Comparison of ENCODE assay signal across 30 cellular contexts in genomic region chr9:7432989-7433388, GRCh38.
"Had no signal": no experiment of that assay in that cellular context is flagged by ENCODE, and none has a peak within 500 bp of the region (broad histone marks: within the 10 kb centered on the region; RNA-seq: fewer than 3 reads in every experiment).

No MANE protein-coding gene starts in this region.

- H3K27me3 Mint-ChIP-seq: activated CD4-positive, alpha-beta T cell treated with anti-CD3 and anti-CD28 coated beads, Interleukin-2, amount 10 ng/mL, durations not matched to agents 24 days and 14 days had no signal

- H3K4me3 Mint-ChIP-seq: activated CD4-positive, alpha-beta memory T cell treated with anti-CD3 and anti-CD28 coated beads, Interleukin-2, amount 10 ng/mL, durations not matched to agents 7 days and 5 days; activated CD4-positive, alpha-beta T cell treated with anti-CD3 and anti-CD28 coated beads for 36 hours; activated CD4-positive, alpha-beta T cell treated with anti-CD3 and anti-CD28 coated beads, Interleukin-2, amount 10 ng/mL, durations not matched to agents 24 days and 14 days; activated naive CD8-positive, alpha-beta T cell; activated T-cell treated with anti-CD3 and anti-CD28 coated beads, Interleukin-2, amount 50 U/mL, for 4 hours; activated T-helper 17 cell treated with anti-CD3 and anti-CD28 coated beads, Interleukin-2, amount 50 U/mL, for 72 hours had no signal

- H3K27me3 ChIP-seq: brain microvascular endothelial cell, cardiac muscle cell, colonic mucosa, gastrocnemius medialis, heart right ventricle, hepatocyte had no signal

- H3K9me3 ChIP-seq: colonic mucosa had no signal

- H3K36me3 ChIP-seq: brain microvascular endothelial cell, cardiac muscle cell, colonic mucosa, gastrocnemius medialis, heart right ventricle had no signal

- FAIRE-seq: astrocyte, endometrium, endothelial cell of umbilical vein had no signal

- H3K4me3 ChIP-seq: cardiac muscle cell, colonic mucosa, gastrocnemius medialis, heart right ventricle, hepatocyte had no signal

- H3K36me3 Mint-ChIP-seq: activated naive CD8-positive, alpha-beta T cell had no signal

- H3K4me1 Mint-ChIP-seq: activated CD4-positive, alpha-beta memory T cell treated with anti-CD3 and anti-CD28 coated beads, Interleukin-2, amount 10 ng/mL, durations not matched to agents 7 days and 5 days; activated CD4-positive, alpha-beta T cell treated with anti-CD3 and anti-CD28 coated beads for 36 hours; activated CD4-positive, alpha-beta T cell treated with anti-CD3 and anti-CD28 coated beads, Interleukin-2, amount 10 ng/mL, durations not matched to agents 24 days and 14 days; activated T-helper 17 cell treated with anti-CD3 and anti-CD28 coated beads, Interleukin-2, amount 50 U/mL, for 72 hours had no signal

- DNase-seq: activated CD4-positive, alpha-beta memory T cell treated with anti-CD3 and anti-CD28 coated beads, Interleukin-2, amount 10 ng/mL, durations not matched to agents 7 days and 5 days; activated CD4-positive, alpha-beta T cell treated with anti-CD3 and anti-CD28 coated beads for 36 hours; activated CD4-positive, alpha-beta T cell treated with anti-CD3 and anti-CD28 coated beads, Interleukin-2, amount 10 ng/mL, durations not matched to agents 24 days and 14 days; activated CD4-positive, CD25-positive, alpha-beta regulatory T cell; activated CD4-positive, CD25-positive, alpha-beta regulatory T cell treated with anti-CD3 and anti-CD28 coated beads, Interleukin-2, amount 50 U/mL, for 72 hours; activated CD8-positive, alpha-beta memory T cell treated with anti-CD3 and anti-CD28 coated beads for 24 hours; activated effector memory CD4-positive, alpha-beta T cell treated with Interleukin-2 at 50 U/mL for 16 hours; activated gamma-delta T cell treated with Interleukin-2 at 50 U/mL for 16 hours; activated naive CD4-positive, alpha-beta T cell treated with anti-CD3 and anti-CD28 coated beads, Interleukin-2, amount 50 U/mL, for 16 hours; activated naive CD4-positive, alpha-beta T cell treated with Interleukin-2 at 50 U/mL for 16 hours; activated T-cell treated with anti-CD3 and anti-CD28 coated beads, Interleukin-2, amount 50 U/mL, for 4 hours; amniotic stem cell; anterior cingulate cortex; brain microvascular endothelial cell; central memory CD4-positive, alpha-beta T cell; cerebellar nuclear complex; colonic mucosa; effector CD8-positive, alpha-beta T cell; erythroblast; foreskin fibroblast; gastrocnemius medialis; heart right ventricle; T-helper 2 cell had no signal

- ATAC-seq: activated CD4-positive, alpha-beta T cell treated with anti-CD3 and anti-CD28 coated beads for 36 hours; activated T-cell treated with anti-CD3 and anti-CD28 coated beads, Interleukin-2, amount 50 U/mL, for 4 hours; activated T-helper 17 cell treated with anti-CD3 and anti-CD28 coated beads, Interleukin-2, amount 50 U/mL, for 72 hours; gastrocnemius medialis; heart right ventricle had no signal

- H3K4me1 ChIP-seq: colonic mucosa, gastrocnemius medialis, heart right ventricle had no signal

- H3K27ac ChIP-seq: brain microvascular endothelial cell, cardiac muscle cell, colonic mucosa, gastrocnemius medialis, heart right ventricle, hepatocyte had no signal

- H3K27ac Mint-ChIP-seq: activated CD4-positive, alpha-beta memory T cell treated with anti-CD3 and anti-CD28 coated beads, Interleukin-2, amount 10 ng/mL, durations not matched to agents 7 days and 5 days; activated CD4-positive, alpha-beta T cell treated with anti-CD3 and anti-CD28 coated beads for 36 hours; activated CD4-positive, alpha-beta T cell treated with anti-CD3 and anti-CD28 coated beads, Interleukin-2, amount 10 ng/mL, durations not matched to agents 24 days and 14 days; activated naive CD8-positive, alpha-beta T cell; activated T-helper 17 cell treated with anti-CD3 and anti-CD28 coated beads, Interleukin-2, amount 50 U/mL, for 72 hours had no signal
